23 cellular contexts compared by ENCODE assay signal in genomic region chr1:890661-891060, GRCh38. TPM values are rescaled to one million over a fixed set of nuclear protein-coding genes. Genes with fewer than 3 reads are reported as not detected.
DNase-seq lines count a peak whose midpoint lies in the region; ATAC-seq and TF ChIP-seq lines count a peak whose summit lies in the region.
"Had no signal": no experiment of that assay in that cellular context is flagged by ENCODE, and none has a peak within 500 bp of the region (broad histone marks: within the 10 kb centered on the region; RNA-seq: fewer than 3 reads in every experiment).

No MANE protein-coding gene starts in this region.

- H3K79me1 ChIP-seq in IMR-90 (ENCODE audit: low read depth in 1 of 2, low read length in 2 of 2): no peaks in the 10 kb centered on the region

- H2BK15ac ChIP-seq in IMR-90 (ENCODE audit: low read depth, low read length): no peak overlapping the region

- peak; percentile 56 for DNase-seq in activated CD4-positive, alpha-beta T cell treated with anti-CD3 and anti-CD28 coated beads, Interleukin-2, amount 10 ng/mL, durations not matched to agents 24 days and 14 days
- DNase-seq in activated CD4-positive, alpha-beta T cell treated with anti-CD3 and anti-CD28 coated beads, Interleukin-2, amount 50 U/mL, for 1 hour: no peak
- DNase-seq in AG04450 (ENCODE audit: low read depth, low spot score) (no peak), IMR-90 (peak; percentile 53), choroid plexus epithelial cell (ENCODE audit: low read depth) (peak; percentile 41), T-helper 1 cell (no peak), GM23338 (ENCODE audit: low spot score) (no peak), Calu3 (no peak)
- DNase-seq: 8988T; AML-193; KBM-7; NCI-H1092 treated with DMSO at 0.1 percent for 48 hours; NCI-H2029 treated with DMSO at 0.1 percent for 48 hours; NCI-H2171; NCI-H345; NCI-H524; NCI-H774; NK-92 treated with Interleukin-12 subunit alpha and Interleukin-12 subunit beta, amount 100 ng/mL, for 24 hours; SIG-M5; SK-N-SH had no signal

- H3K4me1 ChIP-seq in IMR-90 (ENCODE audit: control insufficient read depth, insufficient read depth, low read length): peaks cover 4% of the 10 kb centered on the region
- no peaks in the 10 kb centered on the region for H3K4me1 ChIP-seq in GM23338 (ENCODE audit: insufficient read depth)
- H3K4me1 ChIP-seq: HAP-1 had no signal

- no peak overlapping the region for H2AK9ac ChIP-seq in IMR-90 (replicated peaks; ENCODE audit: low read depth, low read length, poor library complexity)

- no peak for TF ChIP-seq RAD21 in IMR-90 (IDR thresholded peaks at IDR 0.05; ENCODE audit: low read length)

- H4K20me1 ChIP-seq in IMR-90 (ENCODE audit: insufficient read depth, low read length): no peaks in the 10 kb centered on the region
- H4K20me1 ChIP-seq in GM23338 (replicated peaks; ENCODE audit: insufficient read depth): no peaks in the 10 kb centered on the region

- no peaks in the 10 kb centered on the region for H3K9me2 ChIP-seq in GM23338 (ENCODE audit: insufficient read depth)
- H3K9me2 ChIP-seq: SK-N-SH had no signal

- no peaks in the 10 kb centered on the region for H3K36me3 Mint-ChIP-seq in activated CD4-positive, alpha-beta T cell treated with anti-CD3 and anti-CD28 coated beads, Interleukin-2, amount 10 ng/mL, durations not matched to agents 24 days and 14 days (ENCODE audit: low read depth)
- H3K36me3 Mint-ChIP-seq in GM23338 (ENCODE audit: low read depth) (no peaks in the 10 kb centered on the region), Calu3 (ENCODE audit: insufficient read depth, unreplicated experiment) (no peaks in the 10 kb centered on the region)

- H2BK120ac ChIP-seq in IMR-90 (ENCODE audit: low read depth, low read length): peak overlapping the region; percentile 5; the same call in 1 of the 2 replicates

- no peaks in the 10 kb centered on the region for H3K79me2 ChIP-seq in GM23338 (replicated peaks; ENCODE audit: insufficient read depth)

- H3K27me3 ChIP-seq in AG04450 (ENCODE audit: control insufficient read depth, insufficient read depth, low read length) (peaks cover 23% of the 10 kb centered on the region), IMR-90 (ENCODE audit: control insufficient read depth, insufficient read depth, low read length) (peaks cover 30% of the 10 kb centered on the region), GM23338 (ENCODE audit: insufficient read depth) (peaks cover 26% of the 10 kb centered on the region)

- H2AK5ac ChIP-seq in IMR-90 (ENCODE audit: low read depth, low read length): no peak overlapping the region; the same call in 1 of the 2 replicates

- peak overlapping the region in 1 of 2 experiments; percentile 63; a peak in 1 of 4 replicates for H4K8ac ChIP-seq in IMR-90 (ENCODE audit: low read depth in 2 of 2, low read length in 2 of 2)

- H3K4ac ChIP-seq in IMR-90 (ENCODE audit: low read depth, low read length): no peak overlapping the region

- H3K27ac ChIP-seq in AG04450 (ENCODE audit: low read depth, low read length) (no peak overlapping the region), IMR-90 (ENCODE audit: insufficient read depth, low read length) (no peak overlapping the region), GM23338 (ENCODE audit: low read depth) (no peak overlapping the region)
- H3K27ac ChIP-seq: C4-2B, RWPE1 had no signal

- CTCF ChIA-PET in AG04450 (lab: Charles Lee): no interaction called here
- CTCF ChIA-PET in IMR-90 (lab: Yijun Ruan, JAX): no interaction called here
- CTCF ChIA-PET in Calu3 (lab: Charles Lee): no interaction called here

- no peak overlapping the region for H4K91ac ChIP-seq in IMR-90 (ENCODE audit: insufficient read depth, low read depth, low read length)

- dilution Hi-C loops in IMR-90 (cut with HindIII; ENCODE audit: low sequenced_read_pairs, unreplicated experiment): no loop called here

- peak overlapping the region; percentile 46 for H3K4me2 ChIP-seq in IMR-90 (ENCODE audit: low read depth, low read length)
- H3K4me2 ChIP-seq in GM23338: no peak overlapping the region
- H3K4me2 ChIP-seq: SK-N-SH had no signal

- no peak overlapping the region for H3K4me3 Mint-ChIP-seq in activated CD4-positive, alpha-beta T cell treated with anti-CD3 and anti-CD28 coated beads, Interleukin-2, amount 10 ng/mL, durations not matched to agents 24 days and 14 days
- H3K4me3 Mint-ChIP-seq in GM23338 (no peak overlapping the region), Calu3 (ENCODE audit: low read depth, unreplicated experiment) (no peak overlapping the region)

- intact Hi-C loops in activated CD4-positive, alpha-beta T cell treated with anti-CD3 and anti-CD28 coated beads, Interleukin-2, amount 10 ng/mL, durations not matched to agents 24 days and 14 days (cut with micrococcal nuclease): no loop called here
- intact Hi-C loops in IMR-90 (cut with micrococcal nuclease): no loop called here
- intact Hi-C loops in Calu3 (cut with micrococcal nuclease; ENCODE audit: unreplicated experiment): no loop called here

- no peak overlapping the region for H3K9ac ChIP-seq in IMR-90 (ENCODE audit: low read depth, low read length)
- H3K9ac ChIP-seq: SK-N-SH had no signal

- H3K4me3 ChIP-seq in AG04450 (ENCODE audit: low read depth, low read length): no peak overlapping the region
- no peak overlapping the region for H3K4me3 ChIP-seq in IMR-90 (ENCODE audit: insufficient read depth, low read depth, low read length)
- H3K4me3 ChIP-seq in choroid plexus epithelial cell (ENCODE audit: low read depth, low read length): no peak overlapping the region
- no peak overlapping the region for H3K4me3 ChIP-seq in GM23338
- H3K4me3 ChIP-seq: HAP-1 had no signal

- H3K9me1 ChIP-seq in IMR-90 (ENCODE audit: insufficient read depth, low read length): peaks cover 5% of the 10 kb centered on the region

- in situ Hi-C loops in IMR-90 (cut with MboI; ENCODE audit: low sequenced_read_pairs): no loop called here

- H3K18ac ChIP-seq in IMR-90 (ENCODE audit: low read depth, low read length): no peak overlapping the region

- WGBS in IMR-90 (ENCODE audit: extremely low coverage in 2 of 2, insufficient read length in 1 of 2), 2 experiments: no CpG with 5 or more reads among the region's 3 CpGs

- no TSS peak for BruUV-seq in IMR-90 (replicated peaks; lab: Mats Ljungman, UMichigan)
- BruUV-seq in Calu3 (replicated peaks; lab: Mats Ljungman, UMichigan): no TSS peak

- TF ChIP-seq CTCF in AG04450 (IDR thresholded peaks at IDR 0.05; ENCODE audit: low read depth, low read length) (0 out of 2 replicates have a peak, but pooled peaks have one; percentile 14), IMR-90 (conservative IDR thresholded peaks at IDR 0.05; ENCODE audit: low read depth, low read length) (no peak), choroid plexus epithelial cell (conservative IDR thresholded peaks at IDR 0.05; ENCODE audit: low read depth, low read length) (peak; percentile 12), GM23338 (conservative IDR thresholded peaks at IDR 0.05; ENCODE audit: low read depth in 2 of 2) (no peak), Calu3 (IDR thresholded peaks at IDR 0.05; ENCODE audit: unreplicated experiment) (no peak)

- peak; percentile 80 for ATAC-seq in IMR-90 (ENCODE audit: low read depth)
- ATAC-seq in GM23338: no peak

- H3K14ac ChIP-seq in IMR-90 (replicated peaks; ENCODE audit: low read depth, low read length): no peak overlapping the region

- H2BK20ac ChIP-seq in IMR-90 (ENCODE audit: low read depth, low read length): no peak overlapping the region

- no peak overlapping the region for H2BK5ac ChIP-seq in IMR-90 (ENCODE audit: low read depth, low read length, poor library complexity, severe bottlenecking)

- H3K9me3 ChIP-seq in AG04450 (ENCODE audit: control insufficient read depth, insufficient read depth, low read length) (no peaks in the 10 kb centered on the region; the same call in 1 of the 2 replicates), IMR-90 (ENCODE audit: control insufficient read depth, insufficient read depth, low read length) (no peaks in the 10 kb centered on the region)
- H3K9me3 ChIP-seq: HAP-1, SK-N-SH had no signal

- peaks cover 3% of the 10 kb centered on the region for H3K9me3 Mint-ChIP-seq in activated CD4-positive, alpha-beta T cell treated with anti-CD3 and anti-CD28 coated beads, Interleukin-2, amount 10 ng/mL, durations not matched to agents 24 days and 14 days
- H3K9me3 Mint-ChIP-seq in GM23338: peaks cover 4% of the 10 kb centered on the region
- H3K9me3 Mint-ChIP-seq in Calu3 (ENCODE audit: low read depth, unreplicated experiment): no peaks in the 10 kb centered on the region

- H2AFZ ChIP-seq in IMR-90 (replicated peaks; ENCODE audit: low read length, poor library complexity) (peak overlapping the region; percentile 83), GM23338 (no peak overlapping the region)

- no peak overlapping the region for H4K5ac ChIP-seq in IMR-90 (ENCODE audit: low read depth, low read length)

- TF ChIP-seq POLR2A in IMR-90 (IDR thresholded peaks at IDR 0.05; ENCODE audit: low read depth, low read length): no peak

- no peak overlapping the region for H3K27ac Mint-ChIP-seq in activated CD4-positive, alpha-beta T cell treated with anti-CD3 and anti-CD28 coated beads, Interleukin-2, amount 10 ng/mL, durations not matched to agents 24 days and 14 days
- H3K27ac Mint-ChIP-seq in GM23338 (no peak overlapping the region), Calu3 (ENCODE audit: unreplicated experiment) (no peak overlapping the region)

- peaks cover 44% of the 10 kb centered on the region for H3K27me3 Mint-ChIP-seq in activated CD4-positive, alpha-beta T cell treated with anti-CD3 and anti-CD28 coated beads, Interleukin-2, amount 10 ng/mL, durations not matched to agents 24 days and 14 days
- H3K27me3 Mint-ChIP-seq in GM23338 (ENCODE audit: insufficient read depth, low read depth, poor library complexity) (peaks cover 2% of the 10 kb centered on the region), Calu3 (ENCODE audit: unreplicated experiment) (peaks cover 46% of the 10 kb centered on the region)

- peaks cover 7% of the 10 kb centered on the region for H3K4me1 Mint-ChIP-seq in activated CD4-positive, alpha-beta T cell treated with anti-CD3 and anti-CD28 coated beads, Interleukin-2, amount 10 ng/mL, durations not matched to agents 24 days and 14 days
- peaks cover 2% of the 10 kb centered on the region for H3K4me1 Mint-ChIP-seq in GM23338
- no peaks in the 10 kb centered on the region for H3K4me1 Mint-ChIP-seq in Calu3 (ENCODE audit: low read depth, unreplicated experiment)

- POLR2A ChIA-PET in AG04450 (lab: Yijun Ruan, JAX) (no interaction called here), IMR-90 (lab: Charles Lee; ENCODE audit: unreplicated experiment) (no interaction called here)

- H3K23ac ChIP-seq in IMR-90 (ENCODE audit: low read depth, low read length): peak overlapping the region; percentile 52; the same call in 1 of the 2 replicates

- H3K36me3 ChIP-seq in IMR-90 (ENCODE audit: control insufficient read depth, insufficient read depth, low read length) (no peaks in the 10 kb centered on the region), GM23338 (ENCODE audit: insufficient read depth) (no peaks in the 10 kb centered on the region)
- H3K36me3 ChIP-seq: HAP-1 had no signal

- no peaks in the 10 kb centered on the region for H3F3A ChIP-seq in GM23338 (replicated peaks; ENCODE audit: low read depth)

- no peak overlapping the region for H3K56ac ChIP-seq in IMR-90 (ENCODE audit: extremely low read depth, insufficient read depth, low read length)

RNA-seq across cellular contexts. Expression of gene SAMD11, which starts 33.1 kb away (rescaled TPM):
- total RNA-seq in activated CD4-positive, alpha-beta T cell treated with anti-CD3 and anti-CD28 coated beads, Interleukin-2, amount 10 ng/mL, durations not matched to agents 24 days and 14 days: not detected in 2 replicates
- 1.6 and 2.1 TPM in 2 replicates for polyA plus RNA-seq in AG04450 (2011; rRNA removed)
- 1.3 and 1.5 TPM in 2 replicates for polyA minus RNA-seq in AG04450 (2011; rRNA and poly(A)+ RNA removed)
- total RNA-seq in IMR-90 (2012; rRNA removed): 5.9 and 6.9 TPM in 2 replicates
- 22.9 and 31.9 TPM in 2 replicates for polyA plus RNA-seq in IMR-90 (2012; rRNA removed)
- 7.3 and 10.5 TPM in 2 replicates for polyA plus RNA-seq in IMR-90 (2012; cell fraction: cytosol; rRNA removed)
- polyA plus RNA-seq in IMR-90 (2012; cell fraction: nucleus; rRNA removed; ENCODE audit: low replicate concordance): 30.0 and 141 TPM in 2 replicates
- total RNA-seq in GM23338 (2014; rRNA removed; shearing (Covaris generic)): 0.14 and 0.19 TPM in 2 replicates
- polyA plus RNA-seq in GM23338 (2016; fragmentation: Nextera tagmentation; extraction: Ambion mirVana): 0.40 and 0.47 TPM in 2 replicates
- 0.27 and 0.54 TPM in 2 replicates for total RNA-seq in Calu3 (2022)

Comparison
In these comparisons a context has a peak if more than half of its experiments do, and no peak if none do; other contexts are left out.
1. DNase-seq: peak in activated CD4-positive, alpha-beta T cell treated with anti-CD3 and anti-CD28 coated beads, Interleukin-2, amount 10 ng/mL, durations not matched to agents 24 days and 14 days (single experiment), IMR-90 (single experiment) and choroid plexus epithelial cell (single experiment); none in activated CD4-positive, alpha-beta T cell treated with anti-CD3 and anti-CD28 coated beads, Interleukin-2, amount 50 U/mL, for 1 hour (single experiment), AG04450 (single experiment), T-helper 1 cell (0 of 5), GM23338 (single experiment) and Calu3 (single experiment).
2. CTCF ChIP-seq: peak in AG04450 (single experiment) and choroid plexus epithelial cell (single experiment); none in IMR-90 (single experiment), GM23338 (0 of 2) and Calu3 (single experiment).